ENCODE assay signal across 13 cellular contexts in genomic region chr2:43300781-43301586, GRCh38.
DNase-seq lines count a peak whose midpoint lies in the region; ATAC-seq and TF ChIP-seq lines count a peak whose summit lies in the region.
"Had no signal": no experiment of that assay in that cellular context is flagged by ENCODE, and none has a peak within 500 bp of the region (broad histone marks: within the 10 kb centered on the region; RNA-seq: fewer than 3 reads in every experiment).

No MANE protein-coding gene starts in this region.

- DNase-seq in COLO668 (lab: John Stamatoyannopoulos, UW; ENCODE audit: unreplicated experiment) (peak; percentile 36), NCI-H69 (lab: John Stamatoyannopoulos, UW) (peak; percentile 43), coronary artery (ENCODE audit: low spot score) (peak; percentile 85), neural crest cell (ENCODE audit: low read depth, low spot score) (no peak), mesendoderm (no peak)
- DNase-seq: effector CD8-positive, alpha-beta T cell; NCI-H524 treated with DMSO at 0.1 percent for 48 hours; stimulated activated naive CD4-positive, alpha-beta T cell had no signal

- H3K79me2 ChIP-seq in mesendoderm (ENCODE audit: control insufficient read depth, insufficient read depth, low read length), result no peaks in the 10 kb centered on the region

- H3K9ac ChIP-seq in mesendoderm (ENCODE audit: low read length), result no peak overlapping the region
- H3K9ac ChIP-seq: BLaER1 had no signal

- H3K9me3 Mint-ChIP-seq in neural crest cell, result no peaks in the 10 kb centered on the region

- H3K4me3 Mint-ChIP-seq in neural crest cell, result no peak overlapping the region

- no peak overlapping the region for H3K4me2 ChIP-seq in mesendoderm (ENCODE audit: low read length)
- H3K4me2 ChIP-seq: BLaER1 had no signal

- no peak overlapping the region for H2BK120ac ChIP-seq in mesendoderm (ENCODE audit: low read depth, low read length)

- no peak overlapping the region for H3K18ac ChIP-seq in mesendoderm (ENCODE audit: low read length)

- no peak overlapping the region for H2BK5ac ChIP-seq in mesendoderm (ENCODE audit: low read length)

- H4K8ac ChIP-seq in mesendoderm (ENCODE audit: low read depth, low read length), result no peak overlapping the region

- no peak overlapping the region for H3K23ac ChIP-seq in mesendoderm (ENCODE audit: low read length)

- H3K27ac ChIP-seq in coronary artery (peak overlapping the region; percentile 3 to 95), mesendoderm (ENCODE audit: low read depth, low read length) (no peak overlapping the region)
- H3K27ac ChIP-seq: BLaER1, SK-N-MC had no signal

- TF ChIP-seq CTCF in coronary artery (IDR thresholded peaks at IDR 0.05) (no peak), neural crest cell (conservative IDR thresholded peaks at IDR 0.05) (no peak)

- no peaks in the 10 kb centered on the region for H3K27me3 Mint-ChIP-seq in neural crest cell (ENCODE audit: low read depth)

- H3K56ac ChIP-seq in mesendoderm (ENCODE audit: low read length), result no peak overlapping the region

- no peaks in the 10 kb centered on the region for H3K79me1 ChIP-seq in mesendoderm (ENCODE audit: low read length)

- peaks cover 40% of the 10 kb centered on the region for H3K4me1 Mint-ChIP-seq in neural crest cell

- peaks cover 5% of the 10 kb centered on the region for H3K36me3 Mint-ChIP-seq in neural crest cell (ENCODE audit: low read depth)

- no peaks in the 10 kb centered on the region for H3K27me3 ChIP-seq in mesendoderm (ENCODE audit: insufficient read depth, low read length, poor library complexity)
- H3K27me3 ChIP-seq: BLaER1 had no signal

- no CpG with 5 or more reads among the region's 13 CpGs for WGBS in mesendoderm (ENCODE audit: extremely low coverage, insufficient coverage, low lambda C conversion rate)

- H3K36me3 ChIP-seq in mesendoderm (ENCODE audit: control insufficient read depth, insufficient read depth, low read length), result no peaks in the 10 kb centered on the region

- H3K4me1 ChIP-seq in mesendoderm (ENCODE audit: control insufficient read depth, low read depth, low read length), result no peaks in the 10 kb centered on the region
- H3K4me1 ChIP-seq: BLaER1 had no signal

- no peak overlapping the region for H4K5ac ChIP-seq in mesendoderm (ENCODE audit: low read length)

- no peak overlapping the region for H3K4ac ChIP-seq in mesendoderm (ENCODE audit: low read depth, low read length)

- H3K4me3 ChIP-seq in coronary artery, result peak overlapping the region; percentile 58
- H3K4me3 ChIP-seq in mesendoderm (ENCODE audit: low read length), result no peak overlapping the region
- H3K4me3 ChIP-seq: BLaER1, SK-N-MC had no signal

- no peak overlapping the region for H2BK15ac ChIP-seq in mesendoderm (replicated peaks; ENCODE audit: low read depth)

- H3K27ac Mint-ChIP-seq in neural crest cell (ENCODE audit: unreplicated experiment), result peak overlapping the region; percentile 19

- no peak overlapping the region for H2AK5ac ChIP-seq in mesendoderm (ENCODE audit: low read length)

- ATAC-seq in GM18498 (IDR thresholded peaks at IDR 0.05; ENCODE audit: unreplicated experiment), result no peak
- no peak for ATAC-seq in HG02938 (IDR thresholded peaks at IDR 0.05; ENCODE audit: unreplicated experiment)
- no peak for ATAC-seq in HG02763 (IDR thresholded peaks at IDR 0.05; ENCODE audit: unreplicated experiment)

Comparison
In these comparisons a context has a peak if more than half of its experiments do, and no peak if none do; other contexts are left out.
1. DNase-seq: peak in COLO668 (single experiment), NCI-H69 (single experiment) and coronary artery (single experiment); none in neural crest cell (single experiment) and mesendoderm (single experiment).